ENCODE assay signal across 16 cellular contexts in the genomic region with DNA sequence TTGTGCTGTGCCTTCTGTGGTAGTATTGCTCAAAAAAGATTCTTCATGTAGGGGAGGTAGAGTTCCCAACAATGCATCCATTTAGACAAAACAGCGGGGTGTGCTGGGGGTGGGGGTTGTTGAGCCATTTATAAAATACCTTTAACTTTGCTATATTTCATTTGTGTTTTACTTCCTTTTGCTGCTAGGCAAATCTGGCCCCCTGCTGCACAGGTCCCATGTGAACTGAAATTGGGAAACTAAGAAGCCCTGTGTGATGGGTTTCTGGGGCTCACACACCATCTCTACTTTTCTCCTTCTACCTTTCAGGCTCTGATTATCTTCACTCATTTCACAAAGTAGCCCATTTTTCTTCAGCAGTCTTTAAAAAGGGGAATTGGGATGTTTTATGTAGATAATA. TPM values are rescaled to one million over a fixed set of nuclear protein-coding genes. Genes with fewer than 3 reads are reported as not detected.
DNase-seq lines count a peak whose midpoint lies in the region; ATAC-seq and TF ChIP-seq lines count a peak whose summit lies in the region.
"Had no signal": no experiment of that assay in that cellular context is flagged by ENCODE, and none has a peak within 500 bp of the region (broad histone marks: within the 10 kb centered on the region; RNA-seq: fewer than 3 reads in every experiment).

No MANE protein-coding gene starts in this region.

- no peaks in the 10 kb centered on the region for H3K27me3 ChIP-seq in ascending aorta
- H3K27me3 ChIP-seq: BE2C, MG63 had no signal

- peaks cover 0 to 4% (median 0%) of the 10 kb centered on the region in 7 donors for H3K9me3 Mint-ChIP-seq in naive B cell

- H3K9me3 ChIP-seq in KOPT-K1 (ENCODE audit: insufficient read depth, low read length, poor library complexity, severe bottlenecking) = no peaks in the 10 kb centered on the region
- no peaks in the 10 kb centered on the region for H3K9me3 ChIP-seq in ascending aorta
- H3K9me3 ChIP-seq: BE2C, MG63 had no signal

- H3K4me3 ChIP-seq in GM12864 (ENCODE audit: low read depth, low read length) (no peak overlapping the region), ascending aorta (no peak overlapping the region)
- H3K4me3 ChIP-seq: MG63 had no signal

- peaks cover 40 to 53% (median 49%) of the 10 kb centered on the region in 3 donors for H3K4me1 Mint-ChIP-seq in naive B cell

- DNase-seq in GM12864 (ENCODE audit: low read depth) = peak; percentile 16
- no peak for DNase-seq in naive B cell
- no peak for DNase-seq in ascending aorta (ENCODE audit: low spot score in 2 of 2)
- no peak for DNase-seq in stimulated activated CD4-positive, alpha-beta T cell treated with anti-CD3 and anti-CD28 coated beads, Interleukin-4, amount 100 ng/mL, for 4 hours
- DNase-seq: ACHN, BE2C, DMS 273 treated with DMSO at 0.1 percent for 48 hours, HCEC 1CT, KG1, MG63, NCI-H1105 treated with DMSO at 0.1 percent for 48 hours, NCI-H187 treated with DMSO at 0.1 percent for 48 hours, NCI-H2171 had no signal

- intact Hi-C loops in ascending aorta (cut with DNase I) = no loop called here

- ATAC-seq in GM19351 (IDR thresholded peaks at IDR 0.05; ENCODE audit: unreplicated experiment) = peak; percentile 64
- peak; percentile 55 to 57 for ATAC-seq in naive B cell (ENCODE audit: low read depth in 2 of 2)
- no peak for ATAC-seq in HG03097 (IDR thresholded peaks at IDR 0.05; ENCODE audit: low FRiP score, unreplicated experiment)

- H3K27ac Mint-ChIP-seq in naive B cell = peak overlapping the region in 4 of 6 donors; percentile 5 to 86 (median 37)

- TF ChIP-seq CTCF in GM12864 (IDR thresholded peaks at IDR 0.05; ENCODE audit: low read depth, low read length, missing control alignments) (no peak), ascending aorta (IDR thresholded peaks at IDR 0.05) (no peak)

- no peaks in the 10 kb centered on the region for H3K36me3 Mint-ChIP-seq in naive B cell

- H3K4me1 ChIP-seq in ascending aorta = no peaks in the 10 kb centered on the region
- H3K4me1 ChIP-seq: BE2C had no signal

- peak overlapping the region; percentile 18 for H3K27ac ChIP-seq in KOPT-K1 (ENCODE audit: low read depth, low read length, poor library complexity, severe bottlenecking)
- no peak overlapping the region for H3K27ac ChIP-seq in ascending aorta

- peak overlapping the region in 4 of 8 donors; percentile 1 to 21 (median 10) for H3K4me3 Mint-ChIP-seq in naive B cell

- H3K27me3 Mint-ChIP-seq in naive B cell = no peaks in the 10 kb centered on the region

- H3K36me3 ChIP-seq in KOPT-K1 (ENCODE audit: insufficient read depth, low read length) (no peaks in the 10 kb centered on the region), ascending aorta (no peaks in the 10 kb centered on the region)
- H3K36me3 ChIP-seq: BE2C, MG63 had no signal

RNA-seq across cellular contexts. Expression of a gene that starts 52.7 kb away (rescaled TPM):
- 100 to 1,000 TPM; 129 to 160 (median 153) TPM for polyA plus RNA-seq in naive B cell (ENCODE audit: low read depth in 6 of 6)
- total RNA-seq in ascending aorta = 6.6 TPM
